ENCODE assay signal across 8 cellular contexts in genomic region chr6:17907467-17908229, GRCh38.
DNase-seq lines count a peak whose midpoint lies in the region; FAIRE-seq and TF ChIP-seq lines count a peak whose summit lies in the region.

No MANE protein-coding gene starts in this region.

- POLR2A ChIA-PET in HEK293T (lab: Yijun Ruan, JAX), result no interaction called here

- FAIRE-seq in H54 (lab: Jason Lieb, UNC), result peak; percentile 95

- H3K9me3 ChIP-seq in HAP-1, result no peaks in the 10 kb centered on the region

- no peaks in the 10 kb centered on the region for H3K27me3 ChIP-seq in HAP-1 (ENCODE audit: low read depth)

- CTCF ChIA-PET in HEK293T (lab: Yijun Ruan, JAX), result no interaction called here

- H3K36me3 ChIP-seq in HAP-1 (replicated peaks), result no peaks in the 10 kb centered on the region

- in situ Hi-C loops in HAP-1 (cut with MboI; ENCODE audit: low sequenced_read_pairs), result no loop called here

- H3K4me3 ChIP-seq in HAP-1, result no peak overlapping the region

- no peak for TF ChIP-seq POLR2A in H54 (IDR thresholded peaks at IDR 0.05; ENCODE audit: low read depth, low read length)

- peak; percentile 28 for TF ChIP-seq CTCF in AG09319 (IDR thresholded peaks at IDR 0.05; ENCODE audit: low read depth, low read length)

- H3K4me1 ChIP-seq in HAP-1, result 0 out of 2 replicates have a peak, but pooled peaks cover 7% of the 10 kb centered on the region

- peak; percentile 97 for DNase-seq in AG09319 (ENCODE audit: extremely low read depth, low read depth)
- peak; percentile 42 for DNase-seq in H54 (ENCODE audit: insufficient read length, low spot score)
- DNase-seq in SKM-1 (lab: John Stamatoyannopoulos, UW; ENCODE audit: unreplicated experiment), result peak; percentile 94
- DNase-seq in fibroblast of gingiva (ENCODE audit: low read depth), result peak; percentile 99
- DNase-seq in occipital lobe (lab: John Stamatoyannopoulos, UW), result peak; percentile 21
- DNase-seq in T-helper 9 cell, result no peak
- no peak for DNase-seq in HEK293T (ENCODE audit: extremely low spot score)
- no peak for DNase-seq in HAP-1 (ENCODE audit: low spot score in 2 of 2)

TF ChIP-seq in HEK293T, 16 proteins besides CTCF, POLR2A, EP300 and RAD21:
- TF ChIP-seq L3MBTL2 (conservative IDR thresholded peaks at IDR 0.05) (no peak), BHLHE40 (IDR thresholded peaks at IDR 0.05; ENCODE audit: borderline replicate concordance) (no peak), FOXM1 (IDR thresholded peaks at IDR 0.05; ENCODE audit: borderline replicate concordance) (no peak), SP1 (IDR thresholded peaks at IDR 0.05) (no peak), NFRKB (IDR thresholded peaks at IDR 0.05) (no peak)

Comparison
In these comparisons a context has a peak if more than half of its experiments do, and no peak if none do; other contexts are left out.
1. DNase-seq: peak in AG09319 (single experiment), H54 (single experiment), SKM-1 (single experiment), fibroblast of gingiva (single experiment) and occipital lobe (single experiment); none in T-helper 9 cell (single experiment), HEK293T (single experiment) and HAP-1 (0 of 2).